ENCODE assay signal across 1 cellular context in genomic region chr16:84116720-84117481, GRCh38.
TF ChIP-seq lines count a peak whose summit lies in the region.

Gene MBTPS1, minus strand, starts transcription at chr16:84116942. Its CDS starts 15,159 bp downstream, at chr16:84101783.

TF ChIP-seq in K562, 482 proteins besides CTCF, POLR2A, EP300 and RAD21 (continued from another document and continues in another):
- TF ChIP-seq CHD7 (IDR thresholded peaks at IDR 0.05; ENCODE audit: low read depth, low read length) (no peak), BRD4 (IDR thresholded peaks at IDR 0.05) (no peak), ZNF121 (CRISPR knock-in tag; conservative IDR thresholded peaks at IDR 0.05) (no peak), CBFA2T3 (IDR thresholded peaks at IDR 0.05) (no peak), ETV6 (IDR thresholded peaks at IDR 0.05; ENCODE audit: borderline replicate concordance in 1 of 2, low read depth in 2 of 2, low read length in 1 of 2) (0 out of 4 replicates have a peak, but pooled peaks of 1 of the 2 experiments have one; percentile 6), ETV6 (CRISPR knock-in tag; IDR thresholded peaks at IDR 0.05; ENCODE audit: borderline replicate concordance) (0 out of 2 replicates have a peak, but pooled peaks have one; percentile 81), POLR2G (IDR thresholded peaks at IDR 0.05; ENCODE audit: low read depth, low read length) (peak; percentile 98), MCM5 (IDR thresholded peaks at IDR 0.05; ENCODE audit: low read depth) (no peak), ZFPM2 (CRISPR knock-in tag; IDR thresholded peaks at IDR 0.05) (no peak), ZBTB17 (CRISPR knock-in tag; IDR thresholded peaks at IDR 0.05) (peak; percentile 69; the same call in 1 of the 2 replicates), CREBBP (IDR thresholded peaks at IDR 0.05; ENCODE audit: low read depth, low read length) (no peak), MEIS2 (IDR thresholded peaks at IDR 0.05; ENCODE audit: partially characterized antibody) (peak; percentile 41), ZNF518B (CRISPR knock-in tag; IDR thresholded peaks at IDR 0.05) (no peak), ID3 (CRISPR knock-in tag; IDR thresholded peaks at IDR 0.05) (no peak), ID3 (tag; IDR thresholded peaks at IDR 0.05) (no peak; the same call in 1 of the 2 replicates), U2AF2 (optimal IDR thresholded peaks at IDR 0.05; ENCODE audit: low read depth, low read length) (no peak), ZNF263 (CRISPR knock-in tag; IDR thresholded peaks at IDR 0.05; ENCODE audit: borderline replicate concordance) (no peak), BACH1 (tag; IDR thresholded peaks at IDR 0.05) (no peak), KDM5B (IDR thresholded peaks at IDR 0.05; ENCODE audit: insufficient replicate concordance, low read depth, low read length) (peak; percentile 85), MCM7 (IDR thresholded peaks at IDR 0.05) (no peak), LEF1 (IDR thresholded peaks at IDR 0.05) (no peak), ZKSCAN3 (CRISPR knock-in tag; IDR thresholded peaks at IDR 0.05) (no peak), IRF9 (tag; IDR thresholded peaks at IDR 0.05) (no peak), MAFK (IDR thresholded peaks at IDR 0.05; ENCODE audit: low read length) (no peak), SMARCE1 (IDR thresholded peaks at IDR 0.05) (0 out of 2 replicates have a peak, but pooled peaks have one; percentile 37), ELF1 (tag; IDR thresholded peaks at IDR 0.05) (no peak; the same call in 1 of the 2 replicates), PML (IDR thresholded peaks at IDR 0.05; ENCODE audit: low read length) (peak; percentile 62), ZBTB12 (CRISPR knock-in tag; IDR thresholded peaks at IDR 0.05) (no peak), HDGF (IDR thresholded peaks at IDR 0.05) (no peak), SMAD4 (CRISPR knock-in tag; conservative IDR thresholded peaks at IDR 0.05) (peak; percentile 78), ZNF695 (CRISPR knock-in tag; IDR thresholded peaks at IDR 0.05) (no peak), NRF1 (conservative IDR thresholded peaks at IDR 0.05 in 1 of 2, IDR thresholded peaks at IDR 0.05 in 1 of 2) (peak; percentile 91 to 92), GTF2E2 (tag; IDR thresholded peaks at IDR 0.05) (0 out of 2 replicates have a peak, but pooled peaks have one; percentile 4), CGGBP1 (CRISPR knock-in tag; IDR thresholded peaks at IDR 0.05) (no peak), SIX5 (IDR thresholded peaks at IDR 0.05; ENCODE audit: borderline replicate concordance in 1 of 2, insufficient read depth in 1 of 2, low read depth in 1 of 2, low read length in 2 of 2) (no peak), CREB5 (CRISPR knock-in tag; IDR thresholded peaks at IDR 0.05) (no peak), MITF (IDR thresholded peaks at IDR 0.05) (no peak), LCOR (CRISPR knock-in tag; IDR thresholded peaks at IDR 0.05) (0 out of 2 replicates have a peak, but pooled peaks have one; percentile 60), MXD1 (CRISPR knock-in tag; IDR thresholded peaks at IDR 0.05; ENCODE audit: borderline replicate concordance, poor library complexity, severe bottlenecking) (no peak), ZNF740 (CRISPR knock-in tag; IDR thresholded peaks at IDR 0.05) (no peak), ZNF740 (tag; IDR thresholded peaks at IDR 0.05) (no peak)
